In genomic region chr7:143700759-143701699, GRCh38 we compare ENCODE assay signal across 11 cellular contexts. TPM values are rescaled to one million over a fixed set of nuclear protein-coding genes. Genes with fewer than 3 reads are reported as not detected.
DNase-seq lines count a peak whose midpoint lies in the region; ATAC-seq lines count a peak whose summit lies in the region.
"Not testable (repeated sequence)": the region's sequence is repeated elsewhere in the genome, so short reads cannot be mapped to it uniquely, and the experiment has no call there.
"Had no signal": no experiment of that assay in that cellular context is flagged by ENCODE, and none has a peak within 500 bp of the region (broad histone marks: within the 10 kb centered on the region; RNA-seq: fewer than 3 reads in every experiment).

No MANE protein-coding gene starts in this region.

- H3K4me3 ChIP-seq in aorta (ENCODE audit: low read length in 2 of 2), result not testable (repeated sequence)

- not testable (repeated sequence) for H3K27me3 Mint-ChIP-seq in activated CD8-positive, alpha-beta T cell treated with anti-CD3 and anti-CD28 coated beads, Interleukin-2, amount 10 ng/mL, durations not matched to agents 7 days and 5 days (ENCODE audit: low read depth)

- H3K36me3 Mint-ChIP-seq in activated CD8-positive, alpha-beta T cell treated with anti-CD3 and anti-CD28 coated beads, Interleukin-2, amount 10 ng/mL, durations not matched to agents 7 days and 5 days (ENCODE audit: low read depth), result not testable (repeated sequence)

- no CpG with 5 or more reads among the region's 23 CpGs for WGBS in aorta, 2 donors

- H3K27me3 ChIP-seq in aorta (ENCODE audit: control insufficient read depth in 1 of 2, insufficient read depth in 2 of 2, low read length in 1 of 2), result not testable (repeated sequence)

- not testable (repeated sequence) for H3K9me3 Mint-ChIP-seq in activated CD8-positive, alpha-beta T cell treated with anti-CD3 and anti-CD28 coated beads, Interleukin-2, amount 10 ng/mL, durations not matched to agents 7 days and 5 days (ENCODE audit: insufficient read depth)

- not testable (repeated sequence) for DNase-seq in activated CD8-positive, alpha-beta T cell treated with anti-CD3 and anti-CD28 coated beads, Interleukin-2, amount 10 ng/mL, durations not matched to agents 7 days and 5 days; left lobe of liver (ENCODE audit: low spot score); aorta

- not testable (repeated sequence) for H3K27ac ChIP-seq in aorta (ENCODE audit: low read depth in 1 of 2, low read length in 2 of 2)

- CTCF ChIA-PET in activated CD8-positive, alpha-beta T cell treated with anti-CD3 and anti-CD28 coated beads, Interleukin-2, amount 10 ng/mL, durations not matched to agents 7 days and 5 days (lab: Charles Lee), result not testable (repeated sequence)

- H3K4me3 Mint-ChIP-seq in activated CD8-positive, alpha-beta T cell treated with anti-CD3 and anti-CD28 coated beads, Interleukin-2, amount 10 ng/mL, durations not matched to agents 7 days and 5 days, result not testable (repeated sequence)

- intact Hi-C loops in aorta (cut with DNase I), result not testable (repeated sequence)

- H3K4me1 ChIP-seq in aorta (ENCODE audit: control insufficient read depth in 1 of 2, insufficient read depth in 2 of 2, low read length in 2 of 2), result not testable (repeated sequence)

- POLR2A ChIA-PET in activated CD8-positive, alpha-beta T cell treated with anti-CD3 and anti-CD28 coated beads, Interleukin-2, amount 10 ng/mL, durations not matched to agents 7 days and 5 days (lab: Charles Lee), result not testable (repeated sequence)

- not testable (repeated sequence) for H3K36me3 ChIP-seq in aorta (ENCODE audit: control insufficient read depth in 1 of 2, insufficient read depth in 2 of 2, low read length in 1 of 2)

- not testable (repeated sequence) for H3K9me3 ChIP-seq in aorta (ENCODE audit: control insufficient read depth, low read length)

- H3K4me1 Mint-ChIP-seq in activated CD8-positive, alpha-beta T cell treated with anti-CD3 and anti-CD28 coated beads, Interleukin-2, amount 10 ng/mL, durations not matched to agents 7 days and 5 days (ENCODE audit: low read depth), result not testable (repeated sequence)

- ATAC-seq in GM18861 (IDR thresholded peaks at IDR 0.05; ENCODE audit: unreplicated experiment), result peak; percentile 98
- ATAC-seq in GM19467 (IDR thresholded peaks at IDR 0.05; ENCODE audit: unreplicated experiment), result peak; percentile 100
- peak; percentile 98 for ATAC-seq in HG02571 (IDR thresholded peaks at IDR 0.05; ENCODE audit: unreplicated experiment)
- ATAC-seq in HG03045 (IDR thresholded peaks at IDR 0.05; ENCODE audit: unreplicated experiment), result peak; percentile 99
- peak; percentile 99 for ATAC-seq in HG03460 (IDR thresholded peaks at IDR 0.05; ENCODE audit: unreplicated experiment)
- ATAC-seq in activated CD8-positive, alpha-beta T cell treated with anti-CD3 and anti-CD28 coated beads, Interleukin-2, amount 10 ng/mL, durations not matched to agents 7 days and 5 days, result peak; percentile 99
- peak; percentile 98 for ATAC-seq in left lobe of liver
- peak; percentile 72 for ATAC-seq in aorta (ENCODE audit: low FRiP score)

- H3K27ac Mint-ChIP-seq in activated CD8-positive, alpha-beta T cell treated with anti-CD3 and anti-CD28 coated beads, Interleukin-2, amount 10 ng/mL, durations not matched to agents 7 days and 5 days, result not testable (repeated sequence)

RNA-seq across cellular contexts. Expression of gene CTAGE6, which starts 56.5 kb away (rescaled TPM):
- total RNA-seq in activated CD8-positive, alpha-beta T cell treated with anti-CD3 and anti-CD28 coated beads, Interleukin-2, amount 10 ng/mL, durations not matched to agents 7 days and 5 days, result 1 to 10 TPM in 1 of 2 experiments, under 1 TPM in 1; 0.44 to 1.2 TPM
- not detected for total RNA-seq in left lobe of liver
- 1 to 10 TPM in 1 of 2 donors, under 1 TPM in 1; 0.36 to 1.2 TPM for total RNA-seq in aorta
- under 1 TPM in 1 of 2 donors, not detected in 1; 0.15 TPM for polyA plus RNA-seq in aorta
- total RNA-seq: activated T-helper 1 cell treated with anti-CD3 and anti-CD28 coated beads, Interleukin-12 subunit alpha, Interleukin-12 subunit beta, Interleukin-2, Interleukin-4 antibody, amounts not matched to agents 30 ng/mL and 10 ng/mL and 1 ng/mL, durations not matched to agents 14 hours and 24 hours and 36 hours; endodermal cell; progenitor cell of endocrine pancreas had no signal
